ENCODE assay signal across 22 cellular contexts in genomic region chr11:119081682-119082081, GRCh38. TPM values are rescaled to one million over a fixed set of nuclear protein-coding genes. Genes with fewer than 3 reads are reported as not detected.
DNase-seq lines count a peak whose midpoint lies in the region; ATAC-seq and TF ChIP-seq lines count a peak whose summit lies in the region.
"Had no signal": no experiment of that assay in that cellular context is flagged by ENCODE, and none has a peak within 500 bp of the region (broad histone marks: within the 10 kb centered on the region; RNA-seq: fewer than 3 reads in every experiment).

No MANE protein-coding gene starts in this region.

- TF ChIP-seq CTCF in activated CD8-positive, alpha-beta T cell treated with anti-CD3 and anti-CD28 coated beads for 36 hours (IDR thresholded peaks at IDR 0.05) = no peak
- no peak for TF ChIP-seq CTCF in progenitor cell of endocrine pancreas (IDR thresholded peaks at IDR 0.05; ENCODE audit: unreplicated experiment)

- H3K4me3 Mint-ChIP-seq in activated CD8-positive, alpha-beta T cell treated with anti-CD3 and anti-CD28 coated beads for 36 hours = no peak overlapping the region
- no peak overlapping the region for H3K4me3 Mint-ChIP-seq in activated CD8-positive, alpha-beta T cell treated with anti-CD3 and anti-CD28 coated beads, Interleukin-2, amount 10 ng/mL, durations not matched to agents 7 days and 5 days
- H3K4me3 Mint-ChIP-seq in stimulated activated naive B cell treated with anti-CD40 and anti-IgM and Interleukin-4, amounts not matched to agents 10 μg/mL and 1 μg/mL and 100 μg/mL, for 72 hours = no peak overlapping the region
- H3K4me3 Mint-ChIP-seq in progenitor cell of endocrine pancreas (ENCODE audit: low read depth) = no peak overlapping the region
- H3K4me3 Mint-ChIP-seq: HFFc6 had no signal

- TF ChIP-seq POLR2A in erythroblast (IDR thresholded peaks at IDR 0.05; ENCODE audit: low read length) = no peak

- intact Hi-C loops in activated CD8-positive, alpha-beta T cell treated with anti-CD3 and anti-CD28 coated beads for 36 hours (cut with micrococcal nuclease) = no loop called here

- no peak for ATAC-seq in activated CD8-positive, alpha-beta T cell treated with anti-CD3 and anti-CD28 coated beads for 36 hours
- ATAC-seq in activated CD8-positive, alpha-beta T cell treated with anti-CD3 and anti-CD28 coated beads, Interleukin-2, amount 10 ng/mL, durations not matched to agents 7 days and 5 days = no peak
- ATAC-seq in stimulated activated naive B cell treated with anti-CD40 and anti-IgM and Interleukin-4, amounts not matched to agents 10 μg/mL and 1 μg/mL and 100 μg/mL, for 72 hours (replicated peaks) = no peak
- ATAC-seq in HG02884 (IDR thresholded peaks at IDR 0.05; ENCODE audit: unreplicated experiment) = no peak
- ATAC-seq: activated CD4-positive, CD25-positive, alpha-beta regulatory T cell treated with anti-CD3 and anti-CD28 coated beads, Interleukin-2, amount 50 U/mL, for 24 hours; heart right ventricle; left ventricle myocardium superior; upper lobe of right lung had no signal

- CTCF ChIA-PET in activated CD8-positive, alpha-beta T cell treated with anti-CD3 and anti-CD28 coated beads for 36 hours (lab: Charles Lee) = interaction anchor here (1.0 to 1.2 kb wide), 4 partner anchors 14 to 178 kb away, joined by 3 to 5 read pairs (median 4); partner anchors contain the start of gene VPS11
- CTCF ChIA-PET in activated CD8-positive, alpha-beta T cell treated with anti-CD3 and anti-CD28 coated beads, Interleukin-2, amount 10 ng/mL, durations not matched to agents 7 days and 5 days (lab: Charles Lee) = no interaction called here

- no peaks in the 10 kb centered on the region for H3K27me3 Mint-ChIP-seq in activated CD8-positive, alpha-beta T cell treated with anti-CD3 and anti-CD28 coated beads for 36 hours
- H3K27me3 Mint-ChIP-seq in activated CD8-positive, alpha-beta T cell treated with anti-CD3 and anti-CD28 coated beads, Interleukin-2, amount 10 ng/mL, durations not matched to agents 7 days and 5 days (ENCODE audit: low read depth) = no peaks in the 10 kb centered on the region
- no peaks in the 10 kb centered on the region for H3K27me3 Mint-ChIP-seq in stimulated activated naive B cell treated with anti-CD40 and anti-IgM and Interleukin-4, amounts not matched to agents 10 μg/mL and 1 μg/mL and 100 μg/mL, for 72 hours
- no peaks in the 10 kb centered on the region for H3K27me3 Mint-ChIP-seq in progenitor cell of endocrine pancreas

- no peak for DNase-seq in activated CD8-positive, alpha-beta T cell treated with anti-CD3 and anti-CD28 coated beads for 36 hours
- DNase-seq in activated CD8-positive, alpha-beta T cell treated with anti-CD3 and anti-CD28 coated beads, Interleukin-2, amount 10 ng/mL, durations not matched to agents 7 days and 5 days = no peak
- DNase-seq in inferior parietal cortex (ENCODE audit: extremely low spot score) (peak; percentile 74), erythroblast (lab: John Stamatoyannopoulos, UW) (no peak), progenitor cell of endocrine pancreas (ENCODE audit: low spot score, unreplicated experiment) (no peak)
- DNase-seq in stimulated activated naive B cell treated with anti-CD40 and anti-IgM and Interleukin-4, amounts not matched to agents 10 μg/mL and 1 μg/mL and 100 μg/mL, for 72 hours = no peak
- DNase-seq: 8988T; AML-193; heart right ventricle; HFFc6; left ventricle myocardium superior; NCI-H1048; NCI-H187; NCI-H226; Right ventricle myocardium superior; stimulated activated CD4-positive, alpha-beta T cell treated with anti-CD3 and anti-CD28 coated beads, Interleukin-4, amount 100 ng/mL, for 24 hours; stomach; SW 1271; upper lobe of right lung had no signal

- peaks cover 10% of the 10 kb centered on the region for H3K36me3 Mint-ChIP-seq in activated CD8-positive, alpha-beta T cell treated with anti-CD3 and anti-CD28 coated beads for 36 hours (ENCODE audit: low read depth)
- peaks cover 43% of the 10 kb centered on the region for H3K36me3 Mint-ChIP-seq in activated CD8-positive, alpha-beta T cell treated with anti-CD3 and anti-CD28 coated beads, Interleukin-2, amount 10 ng/mL, durations not matched to agents 7 days and 5 days (ENCODE audit: low read depth)
- H3K36me3 Mint-ChIP-seq in stimulated activated naive B cell treated with anti-CD40 and anti-IgM and Interleukin-4, amounts not matched to agents 10 μg/mL and 1 μg/mL and 100 μg/mL, for 72 hours = peaks cover 29 to 40% of the 10 kb centered on the region in 2 donors
- H3K36me3 Mint-ChIP-seq in progenitor cell of endocrine pancreas (ENCODE audit: insufficient read depth) = peaks cover 13% of the 10 kb centered on the region

- POLR2A ChIA-PET in activated CD8-positive, alpha-beta T cell treated with anti-CD3 and anti-CD28 coated beads for 36 hours (lab: Charles Lee) = interaction anchor here (0.8 to 2.4 kb wide), 11 partner anchors 8 to 35 kb away, joined by 3 to 15 read pairs (median 4); partner anchors contain the start of genes HYOU1 and VPS11
- POLR2A ChIA-PET in activated CD8-positive, alpha-beta T cell treated with anti-CD3 and anti-CD28 coated beads, Interleukin-2, amount 10 ng/mL, durations not matched to agents 7 days and 5 days (lab: Charles Lee) = interaction anchor here (1.3 to 1.9 kb wide), 3 partner anchors 10 to 14 kb away, joined by 3 to 6 read pairs (median 4); no protein-coding TSS in a partner anchor

- peak overlapping the region; percentile 100 for H3K27ac ChIP-seq in angular gyrus (ENCODE audit: low read depth, low read length)
- H3K27ac ChIP-seq: upper lobe of right lung had no signal

- peak overlapping the region; percentile 26 for H3K27ac Mint-ChIP-seq in activated CD8-positive, alpha-beta T cell treated with anti-CD3 and anti-CD28 coated beads for 36 hours
- H3K27ac Mint-ChIP-seq in activated CD8-positive, alpha-beta T cell treated with anti-CD3 and anti-CD28 coated beads, Interleukin-2, amount 10 ng/mL, durations not matched to agents 7 days and 5 days = no peak overlapping the region
- peak overlapping the region; percentile 68 for H3K27ac Mint-ChIP-seq in stimulated activated naive B cell treated with anti-CD40 and anti-IgM and Interleukin-4, amounts not matched to agents 10 μg/mL and 1 μg/mL and 100 μg/mL, for 72 hours
- H3K27ac Mint-ChIP-seq in progenitor cell of endocrine pancreas = no peak overlapping the region
- H3K27ac Mint-ChIP-seq: HFFc6 had no signal

- peaks cover 11% of the 10 kb centered on the region for H3K4me1 Mint-ChIP-seq in activated CD8-positive, alpha-beta T cell treated with anti-CD3 and anti-CD28 coated beads for 36 hours (ENCODE audit: low read depth)
- H3K4me1 Mint-ChIP-seq in activated CD8-positive, alpha-beta T cell treated with anti-CD3 and anti-CD28 coated beads, Interleukin-2, amount 10 ng/mL, durations not matched to agents 7 days and 5 days (ENCODE audit: low read depth) = peaks cover 17% of the 10 kb centered on the region
- peaks cover 8 to 10% of the 10 kb centered on the region in 2 donors for H3K4me1 Mint-ChIP-seq in stimulated activated naive B cell treated with anti-CD40 and anti-IgM and Interleukin-4, amounts not matched to agents 10 μg/mL and 1 μg/mL and 100 μg/mL, for 72 hours
- H3K4me1 Mint-ChIP-seq in progenitor cell of endocrine pancreas (ENCODE audit: low read depth) = peaks cover 8% of the 10 kb centered on the region

- H3K9me3 Mint-ChIP-seq in activated CD8-positive, alpha-beta T cell treated with anti-CD3 and anti-CD28 coated beads for 36 hours = no peaks in the 10 kb centered on the region
- H3K9me3 Mint-ChIP-seq in activated CD8-positive, alpha-beta T cell treated with anti-CD3 and anti-CD28 coated beads, Interleukin-2, amount 10 ng/mL, durations not matched to agents 7 days and 5 days (ENCODE audit: insufficient read depth) = no peaks in the 10 kb centered on the region
- H3K9me3 Mint-ChIP-seq in stimulated activated naive B cell treated with anti-CD40 and anti-IgM and Interleukin-4, amounts not matched to agents 10 μg/mL and 1 μg/mL and 100 μg/mL, for 72 hours = no peaks in the 10 kb centered on the region
- H3K9me3 Mint-ChIP-seq in progenitor cell of endocrine pancreas (ENCODE audit: low read depth) = no peaks in the 10 kb centered on the region
- H3K9me3 Mint-ChIP-seq: HFFc6 had no signal

RNA-seq across cellular contexts. Expression of gene HMBS, which starts 3.0 kb away (rescaled TPM):
- total RNA-seq in activated CD8-positive, alpha-beta T cell treated with anti-CD3 and anti-CD28 coated beads for 36 hours = 10 to 100 TPM; 33.6 to 36.1 TPM
- 10 to 100 TPM; 31.0 to 32.5 TPM for total RNA-seq in activated CD8-positive, alpha-beta T cell treated with anti-CD3 and anti-CD28 coated beads, Interleukin-2, amount 10 ng/mL, durations not matched to agents 7 days and 5 days
- 39.0 and 39.8 TPM in 2 replicates for total RNA-seq in progenitor cell of endocrine pancreas

RNA-seq across cellular contexts. Expression of gene VPS11, which starts 14.1 kb away (rescaled TPM):
- 10 to 100 TPM; 17.1 to 17.2 TPM for total RNA-seq in activated CD8-positive, alpha-beta T cell treated with anti-CD3 and anti-CD28 coated beads for 36 hours
- total RNA-seq in activated CD8-positive, alpha-beta T cell treated with anti-CD3 and anti-CD28 coated beads, Interleukin-2, amount 10 ng/mL, durations not matched to agents 7 days and 5 days = 10 to 100 TPM; 30.8 to 31.6 TPM
- total RNA-seq in progenitor cell of endocrine pancreas = 36.3 and 37.2 TPM in 2 replicates

RNA-seq across cellular contexts. Expression of gene DPAGT1, which starts 20.0 kb away (rescaled TPM):
- 10 to 100 TPM; 51.1 to 52.2 TPM for total RNA-seq in activated CD8-positive, alpha-beta T cell treated with anti-CD3 and anti-CD28 coated beads for 36 hours
- 10 to 100 TPM; 52.5 to 57.7 TPM for total RNA-seq in activated CD8-positive, alpha-beta T cell treated with anti-CD3 and anti-CD28 coated beads, Interleukin-2, amount 10 ng/mL, durations not matched to agents 7 days and 5 days
- total RNA-seq in progenitor cell of endocrine pancreas = 53.4 and 60.8 TPM in 2 replicates

RNA-seq across cellular contexts. Expression of gene HYOU1, which starts 24.7 kb away (rescaled TPM):
- total RNA-seq in activated CD8-positive, alpha-beta T cell treated with anti-CD3 and anti-CD28 coated beads for 36 hours = 100 to 1,000 TPM in 1 of 2 experiments, 10 to 100 TPM in 1; 92.4 to 101 TPM
- total RNA-seq in activated CD8-positive, alpha-beta T cell treated with anti-CD3 and anti-CD28 coated beads, Interleukin-2, amount 10 ng/mL, durations not matched to agents 7 days and 5 days = 100 to 1,000 TPM; 133 to 135 TPM
- 196 and 199 TPM in 2 replicates for total RNA-seq in progenitor cell of endocrine pancreas

RNA-seq across cellular contexts. Expression of gene C2CD2L, which starts 25.5 kb away (rescaled TPM):
- total RNA-seq in activated CD8-positive, alpha-beta T cell treated with anti-CD3 and anti-CD28 coated beads for 36 hours = 10 to 100 TPM; 14.2 to 17.7 TPM
- total RNA-seq in activated CD8-positive, alpha-beta T cell treated with anti-CD3 and anti-CD28 coated beads, Interleukin-2, amount 10 ng/mL, durations not matched to agents 7 days and 5 days = 10 to 100 TPM; 33.2 to 35.2 TPM
- 7.2 and 7.3 TPM in 2 replicates for total RNA-seq in progenitor cell of endocrine pancreas

Comparison
In these comparisons a context has a peak if more than half of its experiments do, and no peak if none do; other contexts are left out.
1. H3K27ac Mint-ChIP-seq: peak in activated CD8-positive, alpha-beta T cell treated with anti-CD3 and anti-CD28 coated beads for 36 hours (single experiment) and stimulated activated naive B cell treated with anti-CD40 and anti-IgM and Interleukin-4, amounts not matched to agents 10 μg/mL and 1 μg/mL and 100 μg/mL, for 72 hours (single experiment); none in activated CD8-positive, alpha-beta T cell treated with anti-CD3 and anti-CD28 coated beads, Interleukin-2, amount 10 ng/mL, durations not matched to agents 7 days and 5 days (single experiment) and progenitor cell of endocrine pancreas (single experiment).